35 cellular contexts compared by ENCODE assay signal in the genomic region with DNA sequence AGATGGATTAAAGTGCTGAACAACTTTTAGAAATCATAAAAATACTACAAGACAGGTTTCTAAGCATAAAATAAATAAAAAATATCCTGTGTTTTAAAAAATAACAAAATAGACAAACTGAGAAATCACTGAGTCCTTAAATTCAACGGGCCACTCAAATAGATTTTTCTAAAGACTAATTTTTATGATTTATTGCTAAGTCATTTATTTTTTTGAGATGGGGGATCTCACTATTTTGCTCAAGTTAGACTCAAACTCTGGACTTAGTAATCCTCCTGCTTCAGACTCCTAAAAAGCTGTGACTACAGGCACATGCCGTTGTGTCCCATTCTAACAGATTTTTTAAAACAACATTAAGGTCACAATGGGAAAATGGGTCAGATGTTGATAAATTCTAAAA.
"Had no signal": no experiment of that assay in that cellular context is flagged by ENCODE, and none has a peak within 500 bp of the region (broad histone marks: within the 10 kb centered on the region; RNA-seq: fewer than 3 reads in every experiment).

No MANE protein-coding gene starts in this region.

- DNase-seq: Karpas-422, Kasumi-1, MG63, MM.1S, MV-4-11, NCI-H1048, NCI-H1092, NCI-H1092 treated with DMSO at 0.1 percent for 48 hours, NCI-H1105, NCI-H1105 treated with DMSO at 0.1 percent for 48 hours, NCI-H1417, NCI-H1417 treated with DMSO at 0.1 percent for 48 hours, NCI-H1436, NCI-H1436 treated with DMSO at 0.1 percent for 48 hours, NCI-H146, NCI-H1694, NCI-H1694 treated with DMSO at 0.1 percent for 48 hours, NCI-H187, NCI-H187 treated with DMSO at 0.1 percent for 48 hours, NCI-H1930, NCI-H2029, NCI-H2029 treated with DMSO at 0.1 percent for 48 hours, NCI-H2081, NCI-H2081 treated with DMSO at 0.1 percent for 48 hours, NCI-H2107, NCI-H2171, NCI-H2171 treated with DMSO at 0.1 percent for 48 hours, NCI-H2227 treated with DMSO at 0.1 percent for 48 hours, NCI-H226, NCI-H345, NCI-H446, NCI-H446 treated with DMSO at 0.1 percent for 48 hours, NCI-H510A, NCI-H510A treated with DMSO at 0.1 percent for 48 hours, NCI-H524 had no signal

- H3K27me3 ChIP-seq: MG63 had no signal

- H3K36me3 ChIP-seq: MG63 had no signal

- H3K4me3 ChIP-seq: MG63 had no signal

- H3K9me3 ChIP-seq: MG63 had no signal
